1 cellular context compared by ENCODE assay signal in the genomic region with DNA sequence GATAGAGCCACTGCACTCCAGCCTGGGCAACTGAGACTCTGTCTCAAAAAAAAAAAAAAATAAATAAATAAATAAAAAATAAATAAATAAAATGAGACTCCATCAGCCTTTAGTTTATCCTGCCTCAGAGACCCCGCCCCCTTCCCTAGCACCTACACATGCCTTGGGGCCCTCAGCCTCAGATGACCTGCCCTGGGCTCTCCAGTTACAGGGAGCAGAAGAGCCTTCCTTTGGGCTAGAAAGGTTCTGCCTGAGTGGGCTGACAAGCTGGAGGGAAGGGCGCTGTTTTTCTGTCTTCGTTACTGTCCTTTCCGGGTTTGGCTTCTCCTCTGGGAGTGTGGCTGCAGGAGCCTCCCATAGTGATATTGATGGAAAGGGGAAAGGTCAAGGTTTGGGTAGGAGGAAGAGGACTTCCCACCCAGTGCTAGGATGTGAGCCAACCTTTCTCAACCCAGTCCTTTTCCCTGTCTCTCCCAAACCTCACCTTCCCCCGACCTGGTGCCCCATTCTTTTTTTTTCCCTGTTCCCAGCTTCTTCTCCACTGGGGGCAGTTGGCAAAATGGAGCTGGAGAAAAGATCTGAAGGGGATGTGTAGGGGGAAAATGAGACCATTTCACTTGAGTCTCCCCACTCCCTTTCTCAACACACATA.
TF ChIP-seq lines count a peak whose summit lies in the region.

No MANE protein-coding gene starts in this region.

TF ChIP-seq in GM23338, 12 proteins besides CTCF, POLR2A, EP300 and RAD21 (continued from another document):
- no peak for TF ChIP-seq ZNF114 (CRISPR knock-in tag; IDR thresholded peaks at IDR 0.05)
- no peak for TF ChIP-seq JUNB (IDR thresholded peaks at IDR 0.05; ENCODE audit: unreplicated experiment)
- no peak for TF ChIP-seq ZNF331 (CRISPR knock-in tag; IDR thresholded peaks at IDR 0.05; ENCODE audit: low read depth)
- no peak for TF ChIP-seq POLR2AphosphoS5 (IDR thresholded peaks at IDR 0.05; ENCODE audit: low read depth)
- TF ChIP-seq, protein P1, sequence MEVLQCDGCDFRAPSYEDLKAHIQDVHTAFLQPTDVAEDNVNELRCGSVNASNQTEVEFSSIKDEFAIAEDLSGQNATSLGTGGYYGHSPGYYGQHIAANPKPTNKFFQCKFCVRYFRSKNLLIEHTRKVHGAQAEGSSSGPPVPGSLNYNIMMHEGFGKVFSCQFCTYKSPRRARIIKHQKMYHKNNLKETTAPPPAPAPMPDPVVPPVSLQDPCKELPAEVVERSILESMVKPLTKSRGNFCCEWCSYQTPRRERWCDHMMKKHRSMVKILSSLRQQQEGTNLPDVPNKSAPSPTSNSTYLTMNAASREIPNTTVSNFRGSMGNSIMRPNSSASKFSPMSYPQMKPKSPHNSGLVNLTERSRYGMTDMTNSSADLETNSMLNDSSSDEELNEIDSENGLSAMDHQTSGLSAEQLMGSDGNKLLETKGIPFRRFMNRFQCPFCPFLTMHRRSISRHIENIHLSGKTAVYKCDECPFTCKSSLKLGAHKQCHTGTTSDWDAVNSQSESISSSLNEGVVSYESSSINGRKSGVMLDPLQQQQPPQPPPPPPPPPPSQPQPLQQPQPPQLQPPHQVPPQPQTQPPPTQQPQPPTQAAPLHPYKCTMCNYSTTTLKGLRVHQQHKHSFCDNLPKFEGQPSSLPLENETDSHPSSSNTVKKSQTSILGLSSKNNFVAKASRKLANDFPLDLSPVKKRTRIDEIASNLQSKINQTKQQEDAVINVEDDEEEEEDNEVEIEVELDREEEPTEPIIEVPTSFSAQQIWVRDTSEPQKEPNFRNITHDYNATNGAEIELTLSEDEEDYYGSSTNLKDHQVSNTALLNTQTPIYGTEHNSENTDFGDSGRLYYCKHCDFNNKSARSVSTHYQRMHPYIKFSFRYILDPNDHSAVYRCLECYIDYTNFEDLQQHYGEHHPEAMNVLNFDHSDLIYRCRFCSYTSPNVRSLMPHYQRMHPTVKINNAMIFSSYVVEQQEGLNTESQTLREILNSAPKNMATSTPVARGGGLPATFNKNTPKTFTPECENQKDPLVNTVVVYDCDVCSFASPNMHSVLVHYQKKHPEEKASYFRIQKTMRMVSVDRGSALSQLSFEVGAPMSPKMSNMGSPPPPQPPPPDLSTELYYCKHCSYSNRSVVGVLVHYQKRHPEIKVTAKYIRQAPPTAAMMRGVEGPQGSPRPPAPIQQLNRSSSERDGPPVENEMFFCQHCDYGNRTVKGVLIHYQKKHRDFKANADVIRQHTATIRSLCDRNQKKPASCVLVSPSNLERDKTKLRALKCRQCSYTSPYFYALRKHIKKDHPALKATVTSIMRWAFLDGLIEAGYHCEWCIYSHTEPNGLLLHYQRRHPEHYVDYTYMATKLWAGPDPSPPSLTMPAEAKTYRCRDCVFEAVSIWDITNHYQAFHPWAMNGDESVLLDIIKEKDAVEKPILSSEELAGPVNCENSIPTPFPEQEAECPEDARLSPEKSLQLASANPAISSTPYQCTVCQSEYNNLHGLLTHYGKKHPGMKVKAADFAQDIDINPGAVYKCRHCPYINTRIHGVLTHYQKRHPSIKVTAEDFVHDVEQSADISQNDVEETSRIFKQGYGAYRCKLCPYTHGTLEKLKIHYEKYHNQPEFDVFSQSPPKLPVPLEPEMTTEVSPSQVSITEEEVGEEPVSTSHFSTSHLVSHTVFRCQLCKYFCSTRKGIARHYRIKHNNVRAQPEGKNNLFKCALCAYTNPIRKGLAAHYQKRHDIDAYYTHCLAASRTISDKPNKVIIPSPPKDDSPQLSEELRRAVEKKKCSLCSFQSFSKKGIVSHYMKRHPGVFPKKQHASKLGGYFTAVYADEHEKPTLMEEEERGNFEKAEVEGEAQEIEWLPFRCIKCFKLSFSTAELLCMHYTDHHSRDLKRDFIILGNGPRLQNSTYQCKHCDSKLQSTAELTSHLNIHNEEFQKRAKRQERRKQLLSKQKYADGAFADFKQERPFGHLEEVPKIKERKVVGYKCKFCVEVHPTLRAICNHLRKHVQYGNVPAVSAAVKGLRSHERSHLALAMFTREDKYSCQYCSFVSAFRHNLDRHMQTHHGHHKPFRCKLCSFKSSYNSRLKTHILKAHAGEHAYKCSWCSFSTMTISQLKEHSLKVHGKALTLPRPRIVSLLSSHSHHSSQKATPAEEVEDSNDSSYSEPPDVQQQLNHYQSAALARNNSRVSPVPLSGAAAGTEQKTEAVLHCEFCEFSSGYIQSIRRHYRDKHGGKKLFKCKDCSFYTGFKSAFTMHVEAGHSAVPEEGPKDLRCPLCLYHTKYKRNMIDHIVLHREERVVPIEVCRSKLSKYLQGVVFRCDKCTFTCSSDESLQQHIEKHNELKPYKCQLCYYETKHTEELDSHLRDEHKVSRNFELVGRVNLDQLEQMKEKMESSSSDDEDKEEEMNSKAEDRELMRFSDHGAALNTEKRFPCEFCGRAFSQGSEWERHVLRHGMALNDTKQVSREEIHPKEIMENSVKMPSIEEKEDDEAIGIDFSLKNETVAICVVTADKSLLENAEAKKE (CRISPR knock-in tag; IDR thresholded peaks at IDR 0.05): no peak
- TF ChIP-seq EZH2 (IDR thresholded peaks at IDR 0.05; ENCODE audit: low read depth, unreplicated experiment): no peak
- TF ChIP-seq, protein P2, sequence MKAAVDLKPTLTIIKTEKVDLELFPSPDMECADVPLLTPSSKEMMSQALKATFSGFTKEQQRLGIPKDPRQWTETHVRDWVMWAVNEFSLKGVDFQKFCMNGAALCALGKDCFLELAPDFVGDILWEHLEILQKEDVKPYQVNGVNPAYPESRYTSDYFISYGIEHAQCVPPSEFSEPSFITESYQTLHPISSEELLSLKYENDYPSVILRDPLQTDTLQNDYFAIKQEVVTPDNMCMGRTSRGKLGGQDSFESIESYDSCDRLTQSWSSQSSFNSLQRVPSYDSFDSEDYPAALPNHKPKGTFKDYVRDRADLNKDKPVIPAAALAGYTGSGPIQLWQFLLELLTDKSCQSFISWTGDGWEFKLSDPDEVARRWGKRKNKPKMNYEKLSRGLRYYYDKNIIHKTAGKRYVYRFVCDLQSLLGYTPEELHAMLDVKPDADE (IDR thresholded peaks at IDR 0.05): no peak
- no peak for TF ChIP-seq EZH2phosphoT487 (IDR thresholded peaks at IDR 0.05; ENCODE audit: unreplicated experiment)
- TF ChIP-seq NANOG (IDR thresholded peaks at IDR 0.05; ENCODE audit: borderline replicate concordance): no peak
